ENCODE assay signal across 8 cellular contexts in the genomic region with DNA sequence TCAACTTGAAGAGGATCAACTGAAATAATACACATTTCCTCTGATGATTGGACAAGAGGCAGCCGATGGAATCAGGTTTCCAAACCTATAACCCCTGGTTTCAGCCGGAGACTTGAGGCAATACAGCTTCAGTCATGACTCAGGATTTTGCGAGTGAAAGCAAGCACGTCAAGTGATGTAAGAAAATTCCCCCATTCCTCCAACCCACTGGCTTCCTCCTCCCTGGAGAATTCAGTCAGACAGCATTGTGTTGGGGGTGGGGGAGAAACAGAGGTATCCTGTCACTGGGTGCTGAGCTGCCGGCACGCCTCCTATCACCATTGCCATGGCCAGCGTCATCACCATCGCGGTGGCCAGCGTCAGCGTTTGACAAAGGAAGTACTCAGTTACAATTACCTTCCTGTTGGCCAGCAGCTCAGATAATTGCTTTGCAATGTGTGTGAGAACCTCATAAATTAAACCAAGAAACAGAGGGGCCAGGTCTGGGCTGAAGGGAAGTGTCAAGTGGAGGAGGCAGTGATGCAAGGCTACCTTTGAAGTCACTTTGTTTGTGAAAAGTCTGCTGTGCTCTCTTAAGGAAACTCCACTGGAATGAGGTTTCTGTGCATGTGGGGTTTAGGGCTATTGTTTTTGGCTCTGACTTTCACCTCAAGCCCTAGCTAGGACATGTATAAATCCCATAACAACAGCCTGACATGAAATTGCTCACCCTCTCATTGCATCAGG. TPM values are rescaled to one million over a fixed set of nuclear protein-coding genes. Genes with fewer than 3 reads are reported as not detected.
A peak's percentile ranks its signal among the peaks of the same experiment; 100 is the strongest.
DNase-seq lines count a peak whose midpoint lies in the region; ATAC-seq and TF ChIP-seq lines count a peak whose summit lies in the region.

No MANE protein-coding gene starts in this region.

- peak in 4 of 7 experiments; percentile 11 to 70 (median 35) for DNase-seq in CD8-positive, alpha-beta T cell
- DNase-seq in HPDE6-E6E7 (ENCODE audit: extremely low spot score) = peak; percentile 86
- peak; percentile 93 for DNase-seq in right atrium auricular region (ENCODE audit: low spot score)
- DNase-seq in sciatic nerve (ENCODE audit: low spot score) = peak; percentile 88
- DNase-seq in effector CD8-positive, alpha-beta T cell (lab: John Stamatoyannopoulos, UW) = no peak
- no peak for DNase-seq in GM19240 (ENCODE audit: insufficient read length, low spot score)

- no peaks in the 10 kb centered on the region for H3K9me3 Mint-ChIP-seq in CD8-positive, alpha-beta T cell
- no peaks in the 10 kb centered on the region for H3K9me3 Mint-ChIP-seq in activated naive CD4-positive, alpha-beta T cell treated with anti-CD3 and anti-CD28 coated beads, Interleukin-2, amount 50 U/mL, for 24 hours

- peaks cover 30% of the 10 kb centered on the region for H3K4me1 Mint-ChIP-seq in CD8-positive, alpha-beta T cell (ENCODE audit: low read depth)
- H3K4me1 Mint-ChIP-seq in activated naive CD4-positive, alpha-beta T cell treated with anti-CD3 and anti-CD28 coated beads, Interleukin-2, amount 50 U/mL, for 24 hours = peaks cover 44% of the 10 kb centered on the region

- no peaks in the 10 kb centered on the region for H3K36me3 Mint-ChIP-seq in CD8-positive, alpha-beta T cell
- H3K36me3 Mint-ChIP-seq in activated naive CD4-positive, alpha-beta T cell treated with anti-CD3 and anti-CD28 coated beads, Interleukin-2, amount 50 U/mL, for 24 hours = no peaks in the 10 kb centered on the region

- POLR2A ChIA-PET in CD8-positive, alpha-beta T cell (lab: Charles Lee) = no interaction called here

- no peak overlapping the region for H3K4me3 ChIP-seq in CD8-positive, alpha-beta T cell (ENCODE audit: low read depth, low read length)
- peak overlapping the region in 1 of 2 donors; percentile 6 for H3K4me3 ChIP-seq in right atrium auricular region

- no peak overlapping the region for H3K27ac ChIP-seq in CD8-positive, alpha-beta T cell (ENCODE audit: low read depth, low read length)
- H3K27ac ChIP-seq in right atrium auricular region = peak overlapping the region; percentile 69 to 71

- H3K27me3 ChIP-seq in CD8-positive, alpha-beta T cell (ENCODE audit: insufficient read depth, low read length) = no peaks in the 10 kb centered on the region
- H3K27me3 ChIP-seq in right atrium auricular region = no peaks in the 10 kb centered on the region

- CTCF ChIA-PET in CD8-positive, alpha-beta T cell (lab: Charles Lee) = interaction anchor here (1.0 to 1.3 kb wide), 2 partner anchors 9 to 67 kb away, joined by 3 to 4 read pairs; no protein-coding TSS in a partner anchor

- no peaks in the 10 kb centered on the region for H3K9me3 ChIP-seq in CD8-positive, alpha-beta T cell (ENCODE audit: low read length)
- no peaks in the 10 kb centered on the region for H3K9me3 ChIP-seq in right atrium auricular region

- peak overlapping the region; percentile 66 for H3K27ac Mint-ChIP-seq in CD8-positive, alpha-beta T cell
- peak overlapping the region; percentile 86 for H3K27ac Mint-ChIP-seq in activated naive CD4-positive, alpha-beta T cell treated with anti-CD3 and anti-CD28 coated beads, Interleukin-2, amount 50 U/mL, for 24 hours

- no peaks in the 10 kb centered on the region for H3K27me3 Mint-ChIP-seq in CD8-positive, alpha-beta T cell (ENCODE audit: low read depth)
- H3K27me3 Mint-ChIP-seq in activated naive CD4-positive, alpha-beta T cell treated with anti-CD3 and anti-CD28 coated beads, Interleukin-2, amount 50 U/mL, for 24 hours = no peaks in the 10 kb centered on the region

- H3K4me3 Mint-ChIP-seq in CD8-positive, alpha-beta T cell = no peak overlapping the region
- H3K4me3 Mint-ChIP-seq in activated naive CD4-positive, alpha-beta T cell treated with anti-CD3 and anti-CD28 coated beads, Interleukin-2, amount 50 U/mL, for 24 hours = peak overlapping the region; percentile 19

- intact Hi-C loops in CD8-positive, alpha-beta T cell (cut with DNase I, micrococcal nuclease) = no loop called here
- intact Hi-C loops in sciatic nerve (cut with DNase I) = no loop called here

- peaks cover 13% of the 10 kb centered on the region for H3K4me1 ChIP-seq in CD8-positive, alpha-beta T cell (ENCODE audit: insufficient read depth, low read length)
- peaks cover 0 to 22% of the 10 kb centered on the region in 2 donors for H3K4me1 ChIP-seq in right atrium auricular region

- no peak for TF ChIP-seq CTCF in CD8-positive, alpha-beta T cell (IDR thresholded peaks at IDR 0.05)
- no peak for TF ChIP-seq CTCF in right atrium auricular region (IDR thresholded peaks at IDR 0.05)

- H3K36me3 ChIP-seq in CD8-positive, alpha-beta T cell (ENCODE audit: insufficient read depth, low read length) = no peaks in the 10 kb centered on the region
- H3K36me3 ChIP-seq in right atrium auricular region = no peaks in the 10 kb centered on the region

- peak; percentile 83 for ATAC-seq in CD8-positive, alpha-beta T cell
- peak; percentile 93 for ATAC-seq in sciatic nerve

TF ChIP-seq in PFSK-1, 5 proteins besides CTCF, POLR2A, EP300 and RAD21:
- TF ChIP-seq FOXP2 (optimal IDR thresholded peaks at IDR 0.05; ENCODE audit: borderline replicate concordance, extremely low read depth, extremely low read length, insufficient read depth) (peak; percentile 94), TAF1 (IDR thresholded peaks at IDR 0.05; ENCODE audit: borderline replicate concordance, insufficient read depth, low read length) (no peak), SIN3A (IDR thresholded peaks at IDR 0.05; ENCODE audit: borderline replicate concordance, insufficient read depth, low read length) (no peak; the same call in 1 of the 2 replicates)
- TF ChIP-seq, protein P1, sequence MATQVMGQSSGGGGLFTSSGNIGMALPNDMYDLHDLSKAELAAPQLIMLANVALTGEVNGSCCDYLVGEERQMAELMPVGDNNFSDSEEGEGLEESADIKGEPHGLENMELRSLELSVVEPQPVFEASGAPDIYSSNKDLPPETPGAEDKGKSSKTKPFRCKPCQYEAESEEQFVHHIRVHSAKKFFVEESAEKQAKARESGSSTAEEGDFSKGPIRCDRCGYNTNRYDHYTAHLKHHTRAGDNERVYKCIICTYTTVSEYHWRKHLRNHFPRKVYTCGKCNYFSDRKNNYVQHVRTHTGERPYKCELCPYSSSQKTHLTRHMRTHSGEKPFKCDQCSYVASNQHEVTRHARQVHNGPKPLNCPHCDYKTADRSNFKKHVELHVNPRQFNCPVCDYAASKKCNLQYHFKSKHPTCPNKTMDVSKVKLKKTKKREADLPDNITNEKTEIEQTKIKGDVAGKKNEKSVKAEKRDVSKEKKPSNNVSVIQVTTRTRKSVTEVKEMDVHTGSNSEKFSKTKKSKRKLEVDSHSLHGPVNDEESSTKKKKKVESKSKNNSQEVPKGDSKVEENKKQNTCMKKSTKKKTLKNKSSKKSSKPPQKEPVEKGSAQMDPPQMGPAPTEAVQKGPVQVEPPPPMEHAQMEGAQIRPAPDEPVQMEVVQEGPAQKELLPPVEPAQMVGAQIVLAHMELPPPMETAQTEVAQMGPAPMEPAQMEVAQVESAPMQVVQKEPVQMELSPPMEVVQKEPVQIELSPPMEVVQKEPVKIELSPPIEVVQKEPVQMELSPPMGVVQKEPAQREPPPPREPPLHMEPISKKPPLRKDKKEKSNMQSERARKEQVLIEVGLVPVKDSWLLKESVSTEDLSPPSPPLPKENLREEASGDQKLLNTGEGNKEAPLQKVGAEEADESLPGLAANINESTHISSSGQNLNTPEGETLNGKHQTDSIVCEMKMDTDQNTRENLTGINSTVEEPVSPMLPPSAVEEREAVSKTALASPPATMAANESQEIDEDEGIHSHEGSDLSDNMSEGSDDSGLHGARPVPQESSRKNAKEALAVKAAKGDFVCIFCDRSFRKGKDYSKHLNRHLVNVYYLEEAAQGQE (IDR thresholded peaks at IDR 0.05; ENCODE audit: insufficient read depth in 1 of 2, low read depth in 2 of 2, low read length in 2 of 2) = peak in 1 of 2 experiments; percentile 71; a peak in 2 of 4 replicates

RNA-seq across cellular contexts. Expression of gene LIF, which starts 50.3 kb away (rescaled TPM):
- under 1 TPM; 0.30 to 0.42 TPM for total RNA-seq in CD8-positive, alpha-beta T cell
- polyA plus RNA-seq in PFSK-1 (2012; ENCODE audit: insufficient read length, low read depth) = 91.9 TPM
- 1 to 10 TPM in 1 of 2 donors, under 1 TPM in 1; 0.79 to 8.9 TPM for total RNA-seq in right atrium auricular region
- total RNA-seq in sciatic nerve = 3.2 TPM

Comparison
In these comparisons a context has a peak if more than half of its experiments do, and no peak if none do; other contexts are left out.
1. DNase-seq: peak in CD8-positive, alpha-beta T cell (4 of 7), HPDE6-E6E7 (single experiment), right atrium auricular region (single experiment) and sciatic nerve (single experiment); none in effector CD8-positive, alpha-beta T cell (single experiment) and GM19240 (single experiment).